Comparison of ENCODE assay signal across 23 cellular contexts in genomic region chr1:15080328-15081033, GRCh38.
"Had no signal": no experiment of that assay in that cellular context is flagged by ENCODE, and none has a peak within 500 bp of the region (broad histone marks: within the 10 kb centered on the region; RNA-seq: fewer than 3 reads in every experiment).

No MANE protein-coding gene starts in this region.

- H3K27ac ChIP-seq: epithelial cell of prostate, esophagus muscularis mucosa, gastrocnemius medialis, heart right ventricle, left lung, lower lobe of right lung, parathyroid adenoma, prostate gland, sigmoid colon, suprapubic skin, thyroid gland had no signal

- H3K36me3 Mint-ChIP-seq: memory B cell, mesothelial cell of epicardium had no signal

- H3K27me3 ChIP-seq: esophagus muscularis mucosa, gastrocnemius medialis, heart right ventricle, left lung, sigmoid colon, suprapubic skin, thyroid gland had no signal

- H3K4me3 Mint-ChIP-seq: memory B cell, mesothelial cell of epicardium, nephron progenitor cell, type B pancreatic cell had no signal

- DNase-seq: effector memory CD4-positive, alpha-beta T cell; gastrocnemius medialis; heart right ventricle; hypothalamus; islet precursor cell; left lung; lower lobe of right lung; nephron progenitor cell; sigmoid colon; stimulated activated CD4-positive, alpha-beta T cell treated with anti-CD3 and anti-CD28 coated beads, Interleukin-2, amount 100 ng/mL, for 24 hours; stimulated activated CD4-positive, alpha-beta T cell treated with anti-CD3 and anti-CD28 coated beads, Interleukin-4, amount 100 ng/mL, for 4 hours; stimulated activated naive CD4-positive, alpha-beta T cell; thyroid gland had no signal

- H3K4me3 ChIP-seq: esophagus muscularis mucosa, gastrocnemius medialis, heart right ventricle, left lung, lower lobe of right lung, prostate gland, sigmoid colon, skin epidermis, suprapubic skin, thyroid gland had no signal

- FAIRE-seq: urothelium cell line had no signal

- H3K27me3 Mint-ChIP-seq: memory B cell, type B pancreatic cell had no signal

- H3K36me3 ChIP-seq: esophagus muscularis mucosa, gastrocnemius medialis, heart right ventricle, left lung, lower lobe of right lung, prostate gland, sigmoid colon, suprapubic skin, thyroid gland had no signal

- H3K9me3 Mint-ChIP-seq: memory B cell, mesothelial cell of epicardium, nephron progenitor cell, type B pancreatic cell had no signal

- H3K9me3 ChIP-seq: esophagus muscularis mucosa, gastrocnemius medialis, heart right ventricle, left lung, lower lobe of right lung, prostate gland, sigmoid colon, suprapubic skin, thyroid gland had no signal

- H3K4me1 ChIP-seq: gastrocnemius medialis, heart right ventricle, left lung, parathyroid adenoma, prostate gland, suprapubic skin, thyroid gland had no signal

- H3K27ac Mint-ChIP-seq: memory B cell, type B pancreatic cell had no signal

- H2AFZ ChIP-seq: parathyroid adenoma had no signal

- ATAC-seq: gastrocnemius medialis, left lung, lower lobe of right lung had no signal

- H3K79me2 ChIP-seq: parathyroid adenoma had no signal

- H3K9ac ChIP-seq: parathyroid adenoma had no signal
